1 cellular context compared by ENCODE assay signal in genomic region chr3:13474776-13475303, GRCh38.
TF ChIP-seq lines count a peak whose summit lies in the region.

No MANE protein-coding gene starts in this region.

TF ChIP-seq in K562, 482 proteins besides CTCF, POLR2A, EP300 and RAD21:
- TF ChIP-seq RCOR1 (IDR thresholded peaks at IDR 0.05; ENCODE audit: borderline replicate concordance in 1 of 2, low read depth in 2 of 2, low read length in 2 of 2) (no peak), TAF15 (IDR thresholded peaks at IDR 0.05; ENCODE audit: low read depth, low read length) (no peak), ZBTB33 (CRISPR knock-in tag; IDR thresholded peaks at IDR 0.05) (peak; percentile 87), SMARCA5 (IDR thresholded peaks at IDR 0.05) (no peak)
